In the genomic region with DNA sequence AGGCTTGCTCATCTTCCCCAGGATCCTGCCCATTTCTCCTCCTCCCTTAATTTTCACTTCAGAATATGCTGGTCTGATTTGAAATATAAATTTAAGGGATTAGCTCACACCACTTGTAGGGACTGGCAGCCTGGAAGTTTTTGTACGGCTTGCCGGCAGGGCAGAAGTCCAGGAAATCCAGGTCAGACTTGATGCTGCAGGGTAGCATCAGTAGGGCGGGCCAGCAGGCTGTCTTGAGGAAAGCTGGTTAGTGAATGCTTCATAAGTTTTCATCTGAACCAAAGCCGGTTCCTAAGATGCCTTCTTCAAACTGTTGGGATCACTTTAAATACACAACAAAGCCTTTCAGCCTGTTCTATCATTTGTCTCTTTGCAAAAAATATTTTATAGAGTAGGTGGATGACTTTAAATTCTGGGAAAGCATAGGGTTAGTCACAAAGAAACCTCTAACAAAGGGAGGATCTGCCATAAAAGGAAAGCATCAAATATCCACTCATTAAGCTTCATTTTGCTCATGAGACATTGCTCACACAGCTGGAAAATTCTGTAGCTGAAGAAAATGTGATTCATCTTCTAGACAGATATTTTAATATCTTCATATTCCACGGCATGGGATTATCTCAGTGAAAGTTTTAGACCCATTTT, we compare ENCODE assay signal across 1 cellular context.
TF ChIP-seq lines count a peak whose summit lies in the region.

No MANE protein-coding gene starts in this region.

TF ChIP-seq in IMR-90, 13 proteins besides CTCF, POLR2A, EP300 and RAD21:
- TF ChIP-seq MAFK (IDR thresholded peaks at IDR 0.05; ENCODE audit: low read depth, low read length) (no peak), RCOR1 (IDR thresholded peaks at IDR 0.05; ENCODE audit: insufficient replicate concordance, low read length) (no peak), NFE2L2 (IDR thresholded peaks at IDR 0.05; ENCODE audit: low read depth, low read length) (no peak), FOS (IDR thresholded peaks at IDR 0.05; ENCODE audit: low read depth, low read length) (no peak), SMC3 (IDR thresholded peaks at IDR 0.05; ENCODE audit: low read depth, low read length) (no peak), RFX5 (IDR thresholded peaks at IDR 0.05; ENCODE audit: low read depth, low read length) (no peak), CEBPB (IDR thresholded peaks at IDR 0.05; ENCODE audit: low read depth, low read length) (no peak), MAZ (IDR thresholded peaks at IDR 0.05; ENCODE audit: borderline replicate concordance, low read depth, low read length) (no peak), BHLHE40 (IDR thresholded peaks at IDR 0.05; ENCODE audit: low read depth, low read length) (no peak), MXI1 (IDR thresholded peaks at IDR 0.05; ENCODE audit: borderline replicate concordance, low read depth, low read length) (no peak), CHD1 (IDR thresholded peaks at IDR 0.05; ENCODE audit: low read depth, low read length) (no peak)
- TF ChIP-seq, protein P1, sequence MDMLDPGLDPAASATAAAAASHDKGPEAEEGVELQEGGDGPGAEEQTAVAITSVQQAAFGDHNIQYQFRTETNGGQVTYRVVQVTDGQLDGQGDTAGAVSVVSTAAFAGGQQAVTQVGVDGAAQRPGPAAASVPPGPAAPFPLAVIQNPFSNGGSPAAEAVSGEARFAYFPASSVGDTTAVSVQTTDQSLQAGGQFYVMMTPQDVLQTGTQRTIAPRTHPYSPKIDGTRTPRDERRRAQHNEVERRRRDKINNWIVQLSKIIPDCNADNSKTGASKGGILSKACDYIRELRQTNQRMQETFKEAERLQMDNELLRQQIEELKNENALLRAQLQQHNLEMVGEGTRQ (IDR thresholded peaks at IDR 0.05; ENCODE audit: low read depth, low read length), result no peak
- TF ChIP-seq, protein P2, sequence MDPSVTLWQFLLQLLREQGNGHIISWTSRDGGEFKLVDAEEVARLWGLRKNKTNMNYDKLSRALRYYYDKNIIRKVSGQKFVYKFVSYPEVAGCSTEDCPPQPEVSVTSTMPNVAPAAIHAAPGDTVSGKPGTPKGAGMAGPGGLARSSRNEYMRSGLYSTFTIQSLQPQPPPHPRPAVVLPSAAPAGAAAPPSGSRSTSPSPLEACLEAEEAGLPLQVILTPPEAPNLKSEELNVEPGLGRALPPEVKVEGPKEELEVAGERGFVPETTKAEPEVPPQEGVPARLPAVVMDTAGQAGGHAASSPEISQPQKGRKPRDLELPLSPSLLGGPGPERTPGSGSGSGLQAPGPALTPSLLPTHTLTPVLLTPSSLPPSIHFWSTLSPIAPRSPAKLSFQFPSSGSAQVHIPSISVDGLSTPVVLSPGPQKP (IDR thresholded peaks at IDR 0.05; ENCODE audit: borderline replicate concordance, low read depth, low read length), result no peak
